In the genomic region with DNA sequence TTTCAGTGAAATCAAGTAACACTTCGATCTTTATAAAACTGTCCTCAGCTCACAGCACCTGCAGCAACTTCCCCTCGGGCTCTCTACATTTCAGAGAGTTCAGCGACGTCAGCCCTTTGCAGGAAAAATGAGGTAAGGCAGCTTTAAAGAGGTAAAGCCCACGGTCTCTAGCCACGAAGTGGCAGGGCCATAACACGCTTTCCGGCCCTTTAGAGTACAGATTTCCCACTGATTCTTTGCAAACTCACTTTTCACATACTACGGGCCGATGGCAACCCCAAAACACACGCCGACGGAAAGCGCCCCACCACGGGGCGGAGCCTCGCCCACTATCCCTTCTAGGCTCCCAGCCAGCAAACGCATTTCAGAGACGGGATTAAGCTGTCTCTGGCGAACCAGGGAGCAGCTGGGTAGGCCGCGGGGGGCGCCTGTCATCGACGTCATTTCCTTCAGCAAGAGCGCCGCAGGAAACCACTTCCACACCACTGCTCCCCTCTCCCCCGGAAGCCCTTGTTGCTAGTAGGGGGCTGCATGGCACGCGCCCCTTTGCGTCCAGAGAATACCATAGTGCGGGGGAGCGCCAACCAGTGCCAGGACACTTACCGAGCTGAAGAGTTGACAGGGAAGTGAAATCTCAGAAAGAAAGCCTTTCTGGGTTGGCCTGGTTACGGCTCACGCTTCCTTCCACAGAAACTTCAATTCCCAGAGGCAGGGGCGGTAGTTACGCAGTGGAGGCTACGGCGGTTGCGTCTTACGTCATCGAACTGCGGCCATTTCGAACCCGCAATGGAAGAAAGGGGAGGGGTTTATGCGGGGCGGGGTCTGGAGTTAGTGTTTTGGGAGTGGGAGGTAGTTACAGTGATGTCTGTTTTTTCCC, we compare ENCODE assay signal across 8 cellular contexts. TPM values are rescaled to one million over a fixed set of nuclear protein-coding genes. Genes with fewer than 3 reads are reported as not detected.
DNase-seq lines count a peak whose midpoint lies in the region; ATAC-seq, FAIRE-seq and TF ChIP-seq lines count a peak whose summit lies in the region.

A gene with protein sequence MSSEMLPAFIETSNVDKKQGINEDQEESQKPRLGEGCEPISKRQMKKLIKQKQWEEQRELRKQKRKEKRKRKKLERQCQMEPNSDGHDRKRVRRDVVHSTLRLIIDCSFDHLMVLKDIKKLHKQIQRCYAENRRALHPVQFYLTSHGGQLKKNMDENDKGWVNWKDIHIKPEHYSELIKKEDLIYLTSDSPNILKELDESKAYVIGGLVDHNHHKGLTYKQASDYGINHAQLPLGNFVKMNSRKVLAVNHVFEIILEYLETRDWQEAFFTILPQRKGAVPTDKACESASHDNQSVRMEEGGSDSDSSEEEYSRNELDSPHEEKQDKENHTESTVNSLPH (minus strand): TSS at position 730 of the 877 bp plus-strand sequence. CDS start 4,701 bp downstream, outside the sequence.

- peak within 1 kb of the TSS; percentile 78 for H2AFZ ChIP-seq in ACC112 (ENCODE audit: low read length, unreplicated experiment)

- FAIRE-seq in small intestine (lab: Jason Lieb, UNC) = peak; percentile 67

- DNase-seq in NCI-H2196 treated with DMSO at 0.1 percent for 48 hours (lab: John Stamatoyannopoulos, UW; ENCODE audit: unreplicated experiment) (peak; percentile 76), cardiac fibroblast (ENCODE audit: low read depth in 2 of 2) (peak; percentile 99), iPS-NIHi11 (ENCODE audit: low spot score) (peak; percentile 86), small intestine (peak; percentile 97)

- H3K9me3 ChIP-seq in small intestine (ENCODE audit: control insufficient read depth, low read depth) = no peaks in the 10 kb centered on the region

- H3K79me2 ChIP-seq in ACC112 (ENCODE audit: control insufficient read depth, insufficient read depth, low read length, unreplicated experiment) = no peaks in the 10 kb centered on the region

- peak within 1 kb of the TSS; percentile 80 for H3K27ac ChIP-seq in ACC112 (ENCODE audit: low read depth, low read length)
- peak within 1 kb of the TSS; percentile 92 to 97 for H3K27ac ChIP-seq in small intestine (ENCODE audit: low read depth in 1 of 2, low read length in 1 of 2)

- ATAC-seq in GM18870 (IDR thresholded peaks at IDR 0.05; ENCODE audit: unreplicated experiment) = peak; percentile 94
- peak; percentile 94 for ATAC-seq in HG03135 (IDR thresholded peaks at IDR 0.05; ENCODE audit: unreplicated experiment)

- peak within 1 kb of the TSS; percentile 83 for H3K4me3 ChIP-seq in ACC112 (ENCODE audit: low read depth, low read length)
- peak within 1 kb of the TSS; percentile 64 for H3K4me3 ChIP-seq in WI38 (ENCODE audit: low read depth, low read length)
- peak within 1 kb of the TSS; percentile 68 to 69 for H3K4me3 ChIP-seq in cardiac fibroblast (replicated peaks in 1 of 2; ENCODE audit: low read depth in 2 of 2, low read length in 2 of 2)
- H3K4me3 ChIP-seq in small intestine (ENCODE audit: low read depth in 1 of 2, low read length in 2 of 2) = peak within 1 kb of the TSS; percentile 55 to 62

- 0% methylated on average over 46 to 48 of the region's 48 CpGs for WGBS in small intestine, 3 donors

- no peaks in the 10 kb centered on the region for H3K27me3 ChIP-seq in ACC112 (ENCODE audit: insufficient read depth, low read length)
- H3K27me3 ChIP-seq in small intestine (ENCODE audit: control insufficient read depth in 2 of 2, insufficient read depth in 2 of 2, low read length in 2 of 2) = no peaks in the 10 kb centered on the region

- TF ChIP-seq CTCF in WI38 (IDR thresholded peaks at IDR 0.05; ENCODE audit: low read depth, low read length) (no peak), cardiac fibroblast (IDR thresholded peaks at IDR 0.05; ENCODE audit: low read depth, low read length) (no peak)

- H3K36me3 ChIP-seq in ACC112 (ENCODE audit: insufficient read depth, low read length) (no peaks in the 10 kb centered on the region), small intestine (ENCODE audit: control insufficient read depth in 2 of 2, insufficient read depth in 2 of 2, low read length in 2 of 2) (no peaks in the 10 kb centered on the region)

- H3K4me1 ChIP-seq in ACC112 (ENCODE audit: control insufficient read depth, insufficient read depth, low read length, unreplicated experiment) (no peaks in the 10 kb centered on the region), small intestine (ENCODE audit: control insufficient read depth in 2 of 2, insufficient read depth in 1 of 2, low read depth in 1 of 2, low read length in 1 of 2) (no peaks in the 10 kb centered on the region)

RNA-seq across cellular contexts. Expression of the gene that starts here (rescaled TPM):
- polyA plus RNA-seq in small intestine = 1 to 10 TPM; 3.8 to 7.4 (median 6.7) TPM

Comparison
In these comparisons a context has a peak if more than half of its experiments do, and no peak if none do; other contexts are left out.
1. Peak in every context shown above with its lines: DNase-seq, ATAC-seq, H3K4me3 ChIP-seq and H3K27ac ChIP-seq.